Comparison of ENCODE assay signal across 14 cellular contexts in the genomic region with DNA sequence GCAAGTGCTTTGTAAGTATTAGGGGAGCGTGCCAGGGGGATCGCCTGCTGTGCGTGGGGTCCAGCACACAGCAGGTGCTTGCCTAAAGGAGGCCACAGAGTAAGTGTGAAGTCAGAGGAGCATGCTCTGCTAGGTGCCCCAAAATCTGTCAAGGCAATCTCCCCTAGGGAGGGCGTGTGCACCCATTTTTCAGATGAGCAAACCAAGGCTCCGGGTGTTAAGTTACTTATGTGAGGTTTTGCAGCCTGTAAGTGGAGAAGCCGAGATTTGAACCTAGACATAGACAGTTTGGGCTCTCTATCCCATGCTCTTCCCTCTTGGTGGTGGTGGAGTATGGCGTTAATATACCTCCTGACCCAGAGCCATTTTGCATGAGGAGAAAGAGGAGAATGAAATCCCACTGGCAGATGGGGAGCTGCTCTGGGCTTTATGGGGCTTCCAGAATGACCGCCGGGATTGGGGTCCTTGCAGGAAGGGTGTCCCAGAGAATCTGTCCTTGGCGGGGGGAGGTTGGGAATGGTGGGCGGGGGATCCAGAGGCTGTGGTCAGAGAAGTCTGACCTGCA. TPM values are rescaled to one million over a fixed set of nuclear protein-coding genes. Genes with fewer than 3 reads are reported as not detected.
DNase-seq lines count a peak whose midpoint lies in the region; ATAC-seq and TF ChIP-seq lines count a peak whose summit lies in the region.
"Had no signal": no experiment of that assay in that cellular context is flagged by ENCODE, and none has a peak within 500 bp of the region (broad histone marks: within the 10 kb centered on the region; RNA-seq: fewer than 3 reads in every experiment).

No MANE protein-coding gene starts in this region.

- H3K4me1 ChIP-seq in Caco-2, result peaks cover 51% of the 10 kb centered on the region
- H3K4me1 ChIP-seq in psoas muscle, result peaks cover 83% of the 10 kb centered on the region
- peaks cover 45% of the 10 kb centered on the region for H3K4me1 ChIP-seq in GM23248 (ENCODE audit: insufficient read depth)

- peaks cover 47% of the 10 kb centered on the region for H3F3A ChIP-seq in GM23248 (ENCODE audit: insufficient read depth)

- DNase-seq in Caco-2, result no peak
- no peak for DNase-seq in RWPE1 (ENCODE audit: low spot score)
- peak; percentile 50 for DNase-seq in islet precursor cell
- no peak for DNase-seq in psoas muscle
- DNase-seq in GM23248, result no peak
- no peak for DNase-seq in SIG-M5 treated with dmso at 0.1 percent for 504 hours (lab: John Stamatoyannopoulos, UW; ENCODE audit: unreplicated experiment)
- no peak for DNase-seq in COR-L47 (lab: John Stamatoyannopoulos, UW)
- DNase-seq in iPS-NIHi7 (ENCODE audit: extremely low spot score), result no peak
- DNase-seq: activated naive CD4-positive, alpha-beta T cell treated with anti-CD3 and anti-CD28 coated beads, Interleukin-2, amount 50 U/mL, for 16 hours; AML-193; effector memory CD4-positive, alpha-beta T cell; H9; naive B cell; NCI-H446 treated with DMSO at 0.1 percent for 48 hours had no signal

- H3K36me3 ChIP-seq in Caco-2 (ENCODE audit: control insufficient read depth, insufficient read depth, low read length) (peaks cover 8% of the 10 kb centered on the region), psoas muscle (ENCODE audit: insufficient read depth in 1 of 2, low read depth in 1 of 2) (peaks cover 2 to 16% of the 10 kb centered on the region in 2 donors), GM23248 (ENCODE audit: low read depth) (peaks cover 27% of the 10 kb centered on the region; the same call in 1 of the 2 replicates)

- peaks cover 67% of the 10 kb centered on the region for H3K36me3 Mint-ChIP-seq in Caco-2 (ENCODE audit: insufficient read depth, unreplicated experiment)
- H3K36me3 Mint-ChIP-seq: naive B cell had no signal

- H3K4me1 Mint-ChIP-seq in Caco-2 (ENCODE audit: low read depth, unreplicated experiment), result peaks cover 67% of the 10 kb centered on the region

- no peaks in the 10 kb centered on the region for H3K27me3 Mint-ChIP-seq in Caco-2 (ENCODE audit: insufficient read depth, unreplicated experiment)
- H3K27me3 Mint-ChIP-seq: naive B cell had no signal

- CTCF ChIA-PET in Caco-2 (lab: Charles Lee), result interaction anchor here (0.8 to 3.4 kb wide), 6 partner anchors 10 to 71 kb away, joined by 3 to 28 read pairs (median 4); no protein-coding TSS in a partner anchor
- CTCF ChIA-PET in RWPE1 (lab: Yijun Ruan, JAX), result interaction anchor here (0.6 to 0.9 kb wide), 2 partner anchors 60 to 63 kb away, joined by 3 to 4 read pairs; no protein-coding TSS in a partner anchor

- no peak for ATAC-seq in psoas muscle

- H3K9me3 ChIP-seq in Caco-2 (no peaks in the 10 kb centered on the region), psoas muscle (no peaks in the 10 kb centered on the region), GM23248 (ENCODE audit: low read depth) (no peaks in the 10 kb centered on the region)

- no TSS peak for BruUV-seq in Caco-2 (replicated peaks; lab: Mats Ljungman, UMichigan)

- H3K9me3 Mint-ChIP-seq in Caco-2 (ENCODE audit: unreplicated experiment), result no peaks in the 10 kb centered on the region
- H3K9me3 Mint-ChIP-seq: H9, naive B cell had no signal

- H3K4me3 ChIP-seq in Caco-2 (ENCODE audit: low read depth, low read length) (no peak overlapping the region), psoas muscle (no peak overlapping the region), GM23248 (no peak overlapping the region)

- no peak overlapping the region for H3K4me2 ChIP-seq in GM23248 (ENCODE audit: unreplicated experiment)

- H3K27ac ChIP-seq in RWPE1, result peak overlapping the region; percentile 65
- peak overlapping the region; percentile 5 for H3K27ac ChIP-seq in psoas muscle
- H3K27ac ChIP-seq in GM23248, result no peak overlapping the region

- TF ChIP-seq CTCF in Caco-2 (IDR thresholded peaks at IDR 0.05; ENCODE audit: insufficient read depth in 1 of 2, low read depth in 1 of 2, low read length in 1 of 2, severe bottlenecking in 1 of 2, unreplicated experiment in 1 of 2) (no peak), RWPE1 (conservative IDR thresholded peaks at IDR 0.05; ENCODE audit: low read depth) (no peak), psoas muscle (IDR thresholded peaks at IDR 0.05) (no peak)

- 88 to 95% (median 91%) methylated on average over 11 of the region's 11 CpGs for WGBS in psoas muscle, 3 donors
- WGBS in GM23248 (ENCODE audit: low coverage in 1 of 2, low lambda C conversion rate in 2 of 2, missing lambda C conversion rate in 2 of 2), 2 experiments, result 96 to 98% methylated on average over 11 of the region's 11 CpGs

- H3K79me2 ChIP-seq in GM23248 (ENCODE audit: insufficient read depth), result peaks cover 96% of the 10 kb centered on the region

- H3K9me2 ChIP-seq in GM23248 (ENCODE audit: insufficient read depth), result no peaks in the 10 kb centered on the region

- H3K27ac Mint-ChIP-seq in Caco-2 (ENCODE audit: unreplicated experiment), result peak overlapping the region; percentile 63

- H3K4me3 Mint-ChIP-seq in Caco-2 (ENCODE audit: unreplicated experiment), result peak overlapping the region; percentile 59
- H3K4me3 Mint-ChIP-seq: H9, naive B cell had no signal

- H3K27me3 ChIP-seq in Caco-2 (replicated peaks; ENCODE audit: control insufficient read depth, insufficient read depth, low read length) (no peaks in the 10 kb centered on the region), psoas muscle (ENCODE audit: insufficient read depth in 3 of 3, low read length in 2 of 3) (no peaks in the 10 kb centered on the region), GM23248 (replicated peaks; ENCODE audit: insufficient read depth) (no peaks in the 10 kb centered on the region)

- H3K9ac ChIP-seq in GM23248, result no peak overlapping the region

- in situ Hi-C loops in GM23248 (cut with MboI), result loop anchor here (5.0 kb wide), 1 partner anchor 55 kb away; no protein-coding TSS in a partner anchor

- intact Hi-C loops in Caco-2 (cut with micrococcal nuclease; ENCODE audit: unreplicated experiment) (loop anchor here (1.0 kb wide), 3 partner anchors 12 to 48 kb away; no protein-coding TSS in a partner anchor), psoas muscle (cut with DNase I) (loop anchor here (5.0 kb wide), 1 partner anchor 35 kb away; no protein-coding TSS in a partner anchor)

- H4K20me1 ChIP-seq in GM23248 (ENCODE audit: insufficient read depth), result no peaks in the 10 kb centered on the region

- POLR2A ChIA-PET in Caco-2 (lab: Charles Lee), result interaction anchor here (0.9 to 1.1 kb wide), 2 partner anchors 35 to 38 kb away, joined by 5 to 10 read pairs; no protein-coding TSS in a partner anchor
- POLR2A ChIA-PET in RWPE1 (lab: Yijun Ruan, JAX; ENCODE audit: low non-redundant PET), result no interaction called here

- H2AFZ ChIP-seq in GM23248, result no peak overlapping the region

RNA-seq across cellular contexts. Expression of a gene that starts 14.1 kb away (rescaled TPM):
- total RNA-seq in Caco-2 (2022), result 106 and 110 TPM in 2 replicates
- total RNA-seq in psoas muscle, result 10 to 100 TPM; 30.1 to 40.2 (median 36.6) TPM
- 10 to 100 TPM; 11.0 to 22.5 (median 13.2) TPM for polyA plus RNA-seq in psoas muscle
- 129 and 159 TPM in 2 replicates for total RNA-seq in GM23248 (2014; rRNA removed; shearing (Covaris generic))
- polyA plus RNA-seq in GM23248 (2016; fragmentation: Nextera tagmentation; extraction: Ambion mirVana), result 39.1 and 41.3 TPM in 2 replicates
